Comparison of ENCODE assay signal across 16 cellular contexts in the genomic region with DNA sequence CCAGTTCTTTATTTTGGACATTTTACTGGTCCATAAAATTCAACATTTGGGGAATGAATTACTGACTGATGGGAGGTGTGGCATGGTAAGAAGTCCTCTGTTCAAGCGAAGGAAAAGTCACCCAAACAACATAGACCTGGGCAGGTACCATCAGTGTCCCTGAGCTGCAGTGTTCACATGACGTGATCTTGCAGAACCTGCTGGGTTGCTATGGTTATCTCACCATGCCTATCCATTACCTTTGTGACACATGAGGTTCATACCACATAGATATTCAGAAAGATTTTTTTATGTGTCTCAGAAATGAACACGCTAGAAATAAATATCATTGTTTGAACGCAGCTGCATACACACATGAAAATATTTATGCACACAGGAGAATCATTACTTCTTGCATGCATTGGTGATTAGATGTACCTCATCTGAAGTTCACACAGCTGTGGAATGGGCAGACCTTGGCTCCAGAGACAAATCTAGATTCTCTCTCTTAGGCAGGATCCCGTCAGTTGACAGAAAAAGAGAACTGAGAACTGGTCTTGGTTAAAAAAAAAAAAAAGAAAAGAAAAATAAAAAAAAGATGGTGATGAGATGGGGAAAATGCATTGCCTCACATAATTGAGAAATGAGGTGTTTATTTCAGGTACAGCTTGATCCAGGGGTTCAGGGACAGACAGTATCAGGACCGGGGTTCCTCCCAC.
DNase-seq lines count a peak whose midpoint lies in the region; ATAC-seq and TF ChIP-seq lines count a peak whose summit lies in the region.
"Had no signal": no experiment of that assay in that cellular context is flagged by ENCODE, and none has a peak within 500 bp of the region (broad histone marks: within the 10 kb centered on the region; RNA-seq: fewer than 3 reads in every experiment).

No MANE protein-coding gene starts in this region.

- no peak overlapping the region for H3K27ac ChIP-seq in tibial artery
- H3K27ac ChIP-seq: KMS-11, left lung, upper lobe of right lung had no signal

- no peaks in the 10 kb centered on the region for H3K36me3 ChIP-seq in tibial artery
- H3K36me3 ChIP-seq: left lung, upper lobe of right lung had no signal

- H3K27me3 ChIP-seq in tibial artery, result peaks cover 0 to 40% of the 10 kb centered on the region in 2 donors

- no peak for TF ChIP-seq CTCF in GM13976 (IDR thresholded peaks at IDR 0.05; ENCODE audit: borderline replicate concordance, control extremely low read depth, extremely low read depth, insufficient read depth, missing control alignments)
- TF ChIP-seq CTCF in tibial artery (IDR thresholded peaks at IDR 0.05), result no peak

- intact Hi-C loops in tibial artery (cut with DNase I; ENCODE audit: low total_unique reads), result no loop called here

- H3K4me3 ChIP-seq in tibial artery, result no peak overlapping the region
- H3K4me3 ChIP-seq: left lung, upper lobe of right lung had no signal

- ATAC-seq in GM19438 (IDR thresholded peaks at IDR 0.05; ENCODE audit: low read depth, unreplicated experiment) (peak; percentile 69), HG02798 (IDR thresholded peaks at IDR 0.05; ENCODE audit: poor library complexity, unreplicated experiment) (peak; percentile 72), HG03575 (IDR thresholded peaks at IDR 0.05; ENCODE audit: extremely low read depth, insufficient number of reproducible peaks, low FRiP score, unreplicated experiment) (peak; percentile 70), HG03196 (IDR thresholded peaks at IDR 0.05; ENCODE audit: unreplicated experiment) (no peak)
- ATAC-seq: left lung, upper lobe of right lung had no signal

- no peaks in the 10 kb centered on the region for H3K9me3 ChIP-seq in tibial artery
- H3K9me3 ChIP-seq: left lung, upper lobe of right lung had no signal

- no peaks in the 10 kb centered on the region for H3K4me1 ChIP-seq in tibial artery
- H3K4me1 ChIP-seq: left lung, upper lobe of right lung had no signal

- DNase-seq in GM13976 (ENCODE audit: low spot score) (peak; percentile 32), tibial artery (no peak), HK-2 (ENCODE audit: unreplicated experiment) (no peak), activated gamma-delta T cell treated with Interleukin-2 at 50 U/mL for 16 hours (no peak)
- DNase-seq: activated naive CD4-positive, alpha-beta T cell treated with anti-CD3 and anti-CD28 coated beads, Interleukin-2, amount 50 U/mL, for 16 hours; caudate nucleus; left lung; naive B cell; NCI-H510A; stimulated activated CD4-positive, alpha-beta T cell treated with anti-CD3 and anti-CD28 coated beads, Interleukin-1b, Interleukin-23, amount 100 ng/mL, for 48 hours; upper lobe of right lung had no signal

- in situ Hi-C loops in GM13976 (cut with MboI; ENCODE audit: low sequenced_read_pairs, unreplicated experiment), result no loop called here
